Comparison of ENCODE assay signal across 8 cellular contexts in genomic region chr12:6277982-6278438, GRCh38. TPM values are rescaled to one million over a fixed set of nuclear protein-coding genes. Genes with fewer than 3 reads are reported as not detected.
DNase-seq lines count a peak whose midpoint lies in the region; ATAC-seq and TF ChIP-seq lines count a peak whose summit lies in the region.

No MANE protein-coding gene starts in this region.

- H3K27ac Mint-ChIP-seq in central memory CD8-positive, alpha-beta T cell (ENCODE audit: low read depth) = no peak overlapping the region

- no peaks in the 10 kb centered on the region for H3K4me1 Mint-ChIP-seq in central memory CD8-positive, alpha-beta T cell

- H3K79me2 ChIP-seq in PC-3 (ENCODE audit: low read length) = no peaks in the 10 kb centered on the region

- BruUV-seq in PC-3 (replicated peaks; lab: Mats Ljungman, UMichigan) = TSS peak; percentile 60

- peak overlapping the region; percentile 95 for H3K4me2 ChIP-seq in PC-3 (ENCODE audit: low read length)

- H3F3A ChIP-seq in PC-3 (ENCODE audit: low read length, unreplicated experiment) = no peaks in the 10 kb centered on the region

- peak overlapping the region; percentile 66 for H3K4me3 Mint-ChIP-seq in central memory CD8-positive, alpha-beta T cell

- POLR2A ChIA-PET in BJ (lab: Charles Lee) (no interaction called here), PC-3 (lab: Charles Lee; ENCODE audit: unreplicated experiment) (interaction anchor here (0.6 to 0.7 kb wide), 2 partner anchors 10 to 270 kb away, joined by 3 read pairs; no protein-coding TSS in a partner anchor)

- H3K9me3 Mint-ChIP-seq in central memory CD8-positive, alpha-beta T cell = no peaks in the 10 kb centered on the region

- no peaks in the 10 kb centered on the region for H3K9me3 ChIP-seq in PC-3 (ENCODE audit: low read length)
- no peaks in the 10 kb centered on the region for H3K9me3 ChIP-seq in mucosa of stomach (ENCODE audit: control insufficient read depth, low read length)
- no peaks in the 10 kb centered on the region for H3K9me3 ChIP-seq in thoracic aorta

- peak overlapping the region; percentile 36 for H3K4me3 ChIP-seq in BJ (ENCODE audit: low read depth, low read length)
- peak overlapping the region; percentile 69 for H3K4me3 ChIP-seq in PC-3 (ENCODE audit: low read length)
- H3K4me3 ChIP-seq in mucosa of stomach (ENCODE audit: low read length) = no peak overlapping the region
- H3K4me3 ChIP-seq in thoracic aorta = peak overlapping the region; percentile 72

- no peaks in the 10 kb centered on the region for H3K9me2 ChIP-seq in PC-3 (replicated peaks; ENCODE audit: low read length)

- H3K27me3 ChIP-seq in BJ (ENCODE audit: control insufficient read depth, insufficient read depth, low read length) (no peaks in the 10 kb centered on the region), PC-3 (ENCODE audit: low read length) (no peaks in the 10 kb centered on the region), mucosa of stomach (ENCODE audit: control insufficient read depth, insufficient read depth, low read length) (no peaks in the 10 kb centered on the region), thoracic aorta (replicated peaks; ENCODE audit: insufficient read depth) (no peaks in the 10 kb centered on the region)

- H3K27me3 Mint-ChIP-seq in central memory CD8-positive, alpha-beta T cell = peaks cover 77% of the 10 kb centered on the region

- H3K27ac ChIP-seq in PC-3 (ENCODE audit: low read length) = peak overlapping the region; percentile 100
- H3K27ac ChIP-seq in thoracic aorta = peak overlapping the region; percentile 70 to 73

- H3K36me3 Mint-ChIP-seq in central memory CD8-positive, alpha-beta T cell (ENCODE audit: insufficient read depth) = peaks cover 2% of the 10 kb centered on the region

- CTCF ChIA-PET in BJ (lab: Yijun Ruan, JAX) (interaction anchor here (1.0 to 8.1 kb wide), 20 partner anchors 9 to 289 kb away, joined by 3 to 202 read pairs (median 15); partner anchors contain the start of gene CD9), PC-3 (lab: Charles Lee) (interaction anchor here (1.1 to 4.4 kb wide), 5 partner anchors 48 to 211 kb away, joined by 3 to 31 read pairs (median 6); no protein-coding TSS in a partner anchor)

- peaks cover 67% of the 10 kb centered on the region for H3K4me1 ChIP-seq in PC-3 (ENCODE audit: insufficient read depth, low read length)
- peaks cover 48% of the 10 kb centered on the region for H3K4me1 ChIP-seq in mucosa of stomach (ENCODE audit: control insufficient read depth, insufficient read depth, low read length)
- peaks cover 24 to 30% of the 10 kb centered on the region in 2 donors for H3K4me1 ChIP-seq in thoracic aorta (ENCODE audit: control insufficient read depth in 1 of 2, low read depth in 2 of 2)

- DNase-seq in BJ (ENCODE audit: low read depth) = no peak
- peak; percentile 69 for DNase-seq in PC-3
- no peak for DNase-seq in central memory CD8-positive, alpha-beta T cell (ENCODE audit: low spot score in 2 of 2)
- DNase-seq in thoracic aorta (ENCODE audit: low spot score) = no peak
- DNase-seq in Ammon's horn (ENCODE audit: low spot score) = no peak

- H3K36me3 ChIP-seq in BJ (ENCODE audit: control insufficient read depth, insufficient read depth, low read length) (no peaks in the 10 kb centered on the region), PC-3 (ENCODE audit: low read depth, low read length) (no peaks in the 10 kb centered on the region), mucosa of stomach (ENCODE audit: control insufficient read depth, insufficient read depth, low read length) (no peaks in the 10 kb centered on the region), thoracic aorta (no peaks in the 10 kb centered on the region)

- no peak for TF ChIP-seq CTCF in BJ (IDR thresholded peaks at IDR 0.05; ENCODE audit: insufficient read depth, low read depth, low read length)
- no peak for TF ChIP-seq CTCF in PC-3 (conservative IDR thresholded peaks at IDR 0.05; ENCODE audit: low read depth, low read length)
- TF ChIP-seq CTCF in thoracic aorta (IDR thresholded peaks at IDR 0.05) = no peak

- no peaks in the 10 kb centered on the region for H4K20me1 ChIP-seq in PC-3 (ENCODE audit: low read length)

- H3K9ac ChIP-seq in PC-3 (ENCODE audit: low read length) (peak overlapping the region; percentile 100), mucosa of stomach (ENCODE audit: low read length) (peak overlapping the region; percentile 67)

- peak; percentile 32 for ATAC-seq in GM21528 (IDR thresholded peaks at IDR 0.05; ENCODE audit: low FRiP score, unreplicated experiment)
- ATAC-seq in PC-3 = peak; percentile 9
- no peak for ATAC-seq in central memory CD8-positive, alpha-beta T cell (replicated peaks; ENCODE audit: extremely low read depth, poor library complexity, severe bottlenecking)
- no peak for ATAC-seq in thoracic aorta (ENCODE audit: insufficient number of reproducible peaks, low FRiP score, low read depth)
- no peak for ATAC-seq in HG02610 (IDR thresholded peaks at IDR 0.05; ENCODE audit: unreplicated experiment)

- H2AFZ ChIP-seq in PC-3 (ENCODE audit: low read length) = peak overlapping the region; percentile 68; the same call in 1 of the 2 replicates

- intact Hi-C loops in PC-3 (cut with micrococcal nuclease) = no loop called here

RNA-seq across cellular contexts. Expression of gene PLEKHG6, which starts 32.5 kb away (rescaled TPM):
- 0.10 TPM in 1 of 2 replicates, not detected in the other for polyA plus RNA-seq in BJ (2011; rRNA removed)
- polyA minus RNA-seq in BJ (2011; rRNA and poly(A)+ RNA removed) = 0.43 TPM in 1 of 2 replicates, not detected in the other
- total RNA-seq in PC-3 (2014; rRNA removed) (18.0 and 18.4 TPM in 2 replicates), thoracic aorta (under 1 TPM in 1 of 2 donors, not detected in 1; 0.78 TPM)

Comparison
In these comparisons a context has a peak if more than half of its experiments do, and no peak if none do; other contexts are left out.
1. ATAC-seq: peak in GM21528 (single experiment) and PC-3 (single experiment); none in central memory CD8-positive, alpha-beta T cell (single experiment), thoracic aorta (single experiment) and HG02610 (single experiment).
2. RNA of gene PLEKHG6, which starts 32.5 kb away (total RNA-seq): 18.0 to 18.4 TPM in PC-3; 0.78 TPM in thoracic aorta; every median in the first group is over 10 times any median in the second.